ENCODE assay signal across 1 cellular context in the genomic region with DNA sequence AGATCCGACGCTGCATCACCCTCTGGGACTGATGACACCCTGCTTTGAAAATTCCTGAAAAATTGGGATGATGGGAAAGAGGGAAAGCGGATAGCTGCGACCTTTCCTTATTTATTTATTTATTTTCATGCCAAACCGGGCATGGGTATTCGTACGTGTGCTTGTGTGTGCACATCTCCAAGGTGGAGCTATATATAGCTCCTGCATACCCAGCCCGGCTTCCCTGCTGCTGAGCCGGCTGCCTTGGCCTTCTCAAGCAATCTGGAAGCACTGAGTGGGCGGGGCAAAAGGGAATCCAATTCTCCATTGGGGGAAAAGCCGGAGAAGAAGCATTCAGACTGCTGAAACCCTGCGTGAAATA.
TF ChIP-seq lines count a peak whose summit lies in the region.

No MANE protein-coding gene starts in this region.

TF ChIP-seq in HepG2, 621 proteins besides CTCF, POLR2A, EP300 and RAD21 (continued from another document):
- TF ChIP-seq CBX5 (CRISPR knock-in tag; IDR thresholded peaks at IDR 0.05; ENCODE audit: borderline replicate concordance) (no peak), CENPT (CRISPR knock-in tag; IDR thresholded peaks at IDR 0.05; ENCODE audit: low read depth) (no peak), ZNF20 (CRISPR knock-in tag; IDR thresholded peaks at IDR 0.05) (no peak), ZNF432 (CRISPR knock-in tag; IDR thresholded peaks at IDR 0.05; ENCODE audit: borderline replicate concordance) (no peak), TOPORS (CRISPR knock-in tag; IDR thresholded peaks at IDR 0.05) (no peak)
- TF ChIP-seq, protein P1, sequence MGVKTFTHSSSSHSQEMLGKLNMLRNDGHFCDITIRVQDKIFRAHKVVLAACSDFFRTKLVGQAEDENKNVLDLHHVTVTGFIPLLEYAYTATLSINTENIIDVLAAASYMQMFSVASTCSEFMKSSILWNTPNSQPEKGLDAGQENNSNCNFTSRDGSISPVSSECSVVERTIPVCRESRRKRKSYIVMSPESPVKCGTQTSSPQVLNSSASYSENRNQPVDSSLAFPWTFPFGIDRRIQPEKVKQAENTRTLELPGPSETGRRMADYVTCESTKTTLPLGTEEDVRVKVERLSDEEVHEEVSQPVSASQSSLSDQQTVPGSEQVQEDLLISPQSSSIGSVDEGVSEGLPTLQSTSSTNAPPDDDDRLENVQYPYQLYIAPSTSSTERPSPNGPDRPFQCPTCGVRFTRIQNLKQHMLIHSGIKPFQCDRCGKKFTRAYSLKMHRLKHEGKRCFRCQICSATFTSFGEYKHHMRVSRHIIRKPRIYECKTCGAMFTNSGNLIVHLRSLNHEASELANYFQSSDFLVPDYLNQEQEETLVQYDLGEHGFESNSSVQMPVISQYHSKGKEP (CRISPR knock-in tag; IDR thresholded peaks at IDR 0.05) = no peak
